ENCODE assay signal across 24 cellular contexts in the genomic region with DNA sequence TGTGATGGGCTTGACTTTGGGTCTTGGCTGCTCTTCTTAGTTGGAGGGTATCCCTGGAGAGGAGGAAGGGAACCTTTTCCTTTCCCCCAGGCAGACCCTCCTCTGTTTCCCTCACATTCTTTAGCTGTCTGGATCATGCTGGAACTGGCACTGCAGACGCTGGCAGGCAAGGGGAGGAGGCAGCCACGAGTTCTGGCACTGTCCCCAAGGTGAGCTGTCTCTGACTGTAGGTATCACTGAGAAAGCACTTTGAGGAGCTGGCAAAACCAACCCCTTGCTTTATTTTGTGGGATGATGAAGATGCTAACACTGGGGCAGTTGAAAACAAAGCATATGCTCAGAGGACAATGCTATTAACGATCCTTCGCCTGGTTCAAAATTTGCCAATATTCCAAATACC.
"Had no signal": no experiment of that assay in that cellular context is flagged by ENCODE, and none has a peak within 500 bp of the region (broad histone marks: within the 10 kb centered on the region; RNA-seq: fewer than 3 reads in every experiment).

No MANE protein-coding gene starts in this region.

- H3K4me2 ChIP-seq: neural progenitor cell had no signal

- H3K4me3 Mint-ChIP-seq: natural killer cell treated with Interleukin-12 subunit alpha and Interleukin-12 subunit beta and Interleukin-15 and Interleukin-18, amount 100 ng/mL, for 72 hours; neural progenitor cell; stimulated activated effector memory CD8-positive, alpha-beta T cell treated with anti-CD3 and anti-CD28 coated beads, Interleukin-12 subunit alpha, Interleukin-12 subunit beta, amount 100 ng/mL, for 72 hours; type B pancreatic cell had no signal

- H3K27me3 Mint-ChIP-seq: natural killer cell treated with Interleukin-12 subunit alpha and Interleukin-12 subunit beta and Interleukin-15 and Interleukin-18, amount 100 ng/mL, for 72 hours; type B pancreatic cell had no signal

- H3K9me3 Mint-ChIP-seq: natural killer cell treated with Interleukin-12 subunit alpha and Interleukin-12 subunit beta and Interleukin-15 and Interleukin-18, amount 100 ng/mL, for 72 hours; stimulated activated effector memory CD8-positive, alpha-beta T cell treated with anti-CD3 and anti-CD28 coated beads, Interleukin-12 subunit alpha, Interleukin-12 subunit beta, amount 100 ng/mL, for 72 hours; type B pancreatic cell had no signal

- H3K27ac Mint-ChIP-seq: natural killer cell treated with Interleukin-12 subunit alpha and Interleukin-12 subunit beta and Interleukin-15 and Interleukin-18, amount 100 ng/mL, for 72 hours; neural progenitor cell; stimulated activated effector memory CD8-positive, alpha-beta T cell treated with anti-CD3 and anti-CD28 coated beads, Interleukin-12 subunit alpha, Interleukin-12 subunit beta, amount 100 ng/mL, for 72 hours; type B pancreatic cell had no signal

- DNase-seq: cortex of kidney; dorsolateral prefrontal cortex; effector CD8-positive, alpha-beta T cell; esophagus squamous epithelium; foreskin fibroblast; kidney glomerular epithelial cell; lower lobe of right lung; mesenchymal stem cell; midbrain; occipital lobe; psoas muscle; retina; right lobe of liver; stimulated activated CD4-positive, alpha-beta T cell treated with anti-CD3 and anti-CD28 coated beads, Interleukin-4, amount 100 ng/mL, for 1 hour; stimulated activated CD8-positive, alpha-beta memory T cell treated with anti-CD3 and anti-CD28 coated beads, Interleukin-4, amount 100 ng/mL, for 48 hours; stimulated activated naive CD8-positive, alpha-beta T cell treated with anti-CD3 and anti-CD28 coated beads, Interleukin-15, Interleukin-2, amounts not matched to agents 100 U/mL and 50 U/mL, for 24 hours; thyroid gland had no signal

- H3K36me3 ChIP-seq: esophagus squamous epithelium, lower lobe of right lung, neural progenitor cell, right lobe of liver, suprapubic skin, thyroid gland had no signal

- FAIRE-seq: urothelium cell line had no signal

- ATAC-seq: lower lobe of right lung; natural killer cell treated with Interleukin-12 subunit alpha and Interleukin-12 subunit beta and Interleukin-15 and Interleukin-18, amount 100 ng/mL, for 72 hours; psoas muscle; right lobe of liver; stimulated activated effector memory CD8-positive, alpha-beta T cell treated with anti-CD3 and anti-CD28 coated beads, Interleukin-12 subunit alpha, Interleukin-12 subunit beta, amount 100 ng/mL, for 72 hours; stimulated activated naive CD8-positive, alpha-beta T cell treated with anti-CD3 and anti-CD28 coated beads, Interleukin-15, Interleukin-2, amounts not matched to agents 100 U/mL and 50 U/mL, for 24 hours had no signal

- H3K79me2 ChIP-seq: parathyroid adenoma had no signal

- H3K9me3 ChIP-seq: esophagus squamous epithelium, lower lobe of right lung, psoas muscle, right lobe of liver, suprapubic skin, thyroid gland had no signal

- H3K9ac ChIP-seq: neural progenitor cell, parathyroid adenoma had no signal

- H3K27me3 ChIP-seq: dorsolateral prefrontal cortex, esophagus squamous epithelium, neural progenitor cell, right lobe of liver, suprapubic skin, thyroid gland had no signal

- H3K27ac ChIP-seq: dorsolateral prefrontal cortex, esophagus squamous epithelium, lower lobe of right lung, neural progenitor cell, parathyroid adenoma, psoas muscle, right lobe of liver, suprapubic skin, thyroid gland had no signal

- H3K4me1 Mint-ChIP-seq: stimulated activated effector memory CD8-positive, alpha-beta T cell treated with anti-CD3 and anti-CD28 coated beads, Interleukin-12 subunit alpha, Interleukin-12 subunit beta, amount 100 ng/mL, for 72 hours had no signal

- H2AFZ ChIP-seq: neural progenitor cell, parathyroid adenoma had no signal

- H3K4me1 ChIP-seq: lower lobe of right lung, parathyroid adenoma, psoas muscle, right lobe of liver had no signal

- H3K4me3 ChIP-seq: dorsolateral prefrontal cortex, esophagus squamous epithelium, lower lobe of right lung, neural progenitor cell, psoas muscle, right lobe of liver, suprapubic skin, thyroid gland had no signal

- H3K36me3 Mint-ChIP-seq: natural killer cell treated with Interleukin-12 subunit alpha and Interleukin-12 subunit beta and Interleukin-15 and Interleukin-18, amount 100 ng/mL, for 72 hours; neural progenitor cell; stimulated activated effector memory CD8-positive, alpha-beta T cell treated with anti-CD3 and anti-CD28 coated beads, Interleukin-12 subunit alpha, Interleukin-12 subunit beta, amount 100 ng/mL, for 72 hours; type B pancreatic cell had no signal
